Comparison of ENCODE assay signal across 10 cellular contexts in genomic region chr5:111741270-111741669, GRCh38. TPM values are rescaled to one million over a fixed set of nuclear protein-coding genes. Genes with fewer than 3 reads are reported as not detected.
DNase-seq lines count a peak whose midpoint lies in the region; ATAC-seq, FAIRE-seq and TF ChIP-seq lines count a peak whose summit lies in the region.
"Had no signal": no experiment of that assay in that cellular context is flagged by ENCODE, and none has a peak within 500 bp of the region (broad histone marks: within the 10 kb centered on the region; RNA-seq: fewer than 3 reads in every experiment).

No MANE protein-coding gene starts in this region.

- peaks cover 79% of the 10 kb centered on the region for H3K4me1 ChIP-seq in astrocyte (ENCODE audit: insufficient read depth, low read length)

- no peak for TF ChIP-seq CTCF in astrocyte (IDR thresholded peaks at IDR 0.05; ENCODE audit: insufficient read depth, low read depth, low read length)

- no peak overlapping the region for H3K4me3 ChIP-seq in astrocyte (ENCODE audit: insufficient read depth, low read depth, low read length)

- H2AFZ ChIP-seq in astrocyte (ENCODE audit: low read depth, low read length): no peak overlapping the region

- H3K27me3 Mint-ChIP-seq in activated naive CD8-positive, alpha-beta T cell treated with anti-CD3 and anti-CD28 coated beads, Interleukin-2, amount 10 ng/mL, durations not matched to agents 7 days and 5 days: no peaks in the 10 kb centered on the region
- H3K27me3 Mint-ChIP-seq in activated naive CD8-positive, alpha-beta T cell treated with anti-CD3 and anti-CD28 coated beads for 36 hours: peaks cover 7% of the 10 kb centered on the region
- H3K27me3 Mint-ChIP-seq in astrocyte (ENCODE audit: low read depth, unreplicated experiment): no peaks in the 10 kb centered on the region

- H3K79me2 ChIP-seq in astrocyte (ENCODE audit: insufficient read depth, low read length): peaks cover 99% of the 10 kb centered on the region

- peak overlapping the region; percentile 70 for H3K4me2 ChIP-seq in astrocyte (ENCODE audit: low read length)

- no peaks in the 10 kb centered on the region for H3K9me3 Mint-ChIP-seq in activated naive CD8-positive, alpha-beta T cell treated with anti-CD3 and anti-CD28 coated beads, Interleukin-2, amount 10 ng/mL, durations not matched to agents 7 days and 5 days
- H3K9me3 Mint-ChIP-seq in activated naive CD8-positive, alpha-beta T cell treated with anti-CD3 and anti-CD28 coated beads for 36 hours: no peaks in the 10 kb centered on the region
- H3K9me3 Mint-ChIP-seq in astrocyte (ENCODE audit: unreplicated experiment): no peaks in the 10 kb centered on the region

- H3K4me3 Mint-ChIP-seq in activated naive CD8-positive, alpha-beta T cell treated with anti-CD3 and anti-CD28 coated beads, Interleukin-2, amount 10 ng/mL, durations not matched to agents 7 days and 5 days: peak overlapping the region; percentile 47
- H3K4me3 Mint-ChIP-seq in activated naive CD8-positive, alpha-beta T cell treated with anti-CD3 and anti-CD28 coated beads for 36 hours: no peak overlapping the region
- no peak overlapping the region for H3K4me3 Mint-ChIP-seq in astrocyte (ENCODE audit: unreplicated experiment)

- peak; percentile 74 for FAIRE-seq in astrocyte (lab: Jason Lieb, UNC)

- peak; percentile 82 for ATAC-seq in activated naive CD8-positive, alpha-beta T cell treated with anti-CD3 and anti-CD28 coated beads, Interleukin-2, amount 10 ng/mL, durations not matched to agents 7 days and 5 days (ENCODE audit: low read depth)
- ATAC-seq in HG03469 (IDR thresholded peaks at IDR 0.05; ENCODE audit: unreplicated experiment) (peak; percentile 59), GM19351 (IDR thresholded peaks at IDR 0.05; ENCODE audit: unreplicated experiment) (no peak)

- POLR2A ChIA-PET in activated naive CD8-positive, alpha-beta T cell treated with anti-CD3 and anti-CD28 coated beads, Interleukin-2, amount 10 ng/mL, durations not matched to agents 7 days and 5 days (lab: Charles Lee): interaction anchor here (0.7 to 2.6 kb wide), 2 partner anchors 13 to 16 kb away, joined by 3 to 21 read pairs; partner anchors contain the start of gene NREP

- H4K20me1 ChIP-seq in astrocyte (ENCODE audit: insufficient read depth, low read length): no peaks in the 10 kb centered on the region

- no peaks in the 10 kb centered on the region for H3K27me3 ChIP-seq in astrocyte (ENCODE audit: insufficient read depth, low read length)

- peak overlapping the region; percentile 74 for H3K27ac ChIP-seq in astrocyte (ENCODE audit: low read depth, low read length)
- H3K27ac ChIP-seq: VCaP had no signal

- peaks cover 5% of the 10 kb centered on the region for H3K36me3 ChIP-seq in astrocyte (ENCODE audit: insufficient read depth, low read length)

- no peak for DNase-seq in activated naive CD8-positive, alpha-beta T cell treated with anti-CD3 and anti-CD28 coated beads, Interleukin-2, amount 10 ng/mL, durations not matched to agents 7 days and 5 days
- no peak for DNase-seq in activated naive CD8-positive, alpha-beta T cell treated with anti-CD3 and anti-CD28 coated beads for 36 hours
- DNase-seq in astrocyte (ENCODE audit: low read depth): no peak
- DNase-seq in activated T-cell treated with anti-CD3 and anti-CD28 coated beads, Interleukin-2, amount 50 U/mL, for 1 hour: no peak
- DNase-seq in stimulated activated CD4-positive, alpha-beta T cell treated with anti-CD3 and anti-CD28 coated beads, Interleukin-4, amount 100 ng/mL, for 24 hours: no peak
- no peak for DNase-seq in activated CD4-positive, CD25-positive, alpha-beta regulatory T cell treated with anti-CD3 and anti-CD28 coated beads, Interleukin-2, amount 50 U/mL, for 72 hours
- DNase-seq: NCI-H1694 had no signal

- H3K4me1 Mint-ChIP-seq in activated naive CD8-positive, alpha-beta T cell treated with anti-CD3 and anti-CD28 coated beads, Interleukin-2, amount 10 ng/mL, durations not matched to agents 7 days and 5 days: peaks cover 23% of the 10 kb centered on the region
- H3K4me1 Mint-ChIP-seq in activated naive CD8-positive, alpha-beta T cell treated with anti-CD3 and anti-CD28 coated beads for 36 hours: peaks cover 20% of the 10 kb centered on the region
- peaks cover 67% of the 10 kb centered on the region for H3K4me1 Mint-ChIP-seq in astrocyte (ENCODE audit: low read depth, unreplicated experiment)

- peak overlapping the region; percentile 80 for H3K27ac Mint-ChIP-seq in activated naive CD8-positive, alpha-beta T cell treated with anti-CD3 and anti-CD28 coated beads, Interleukin-2, amount 10 ng/mL, durations not matched to agents 7 days and 5 days
- no peak overlapping the region for H3K27ac Mint-ChIP-seq in activated naive CD8-positive, alpha-beta T cell treated with anti-CD3 and anti-CD28 coated beads for 36 hours
- H3K27ac Mint-ChIP-seq in astrocyte (ENCODE audit: unreplicated experiment): no peak overlapping the region

- H3K9me3 ChIP-seq in astrocyte (ENCODE audit: insufficient read depth, low read depth, low read length): no peaks in the 10 kb centered on the region

- peaks cover 13% of the 10 kb centered on the region for H3K36me3 Mint-ChIP-seq in activated naive CD8-positive, alpha-beta T cell treated with anti-CD3 and anti-CD28 coated beads, Interleukin-2, amount 10 ng/mL, durations not matched to agents 7 days and 5 days
- H3K36me3 Mint-ChIP-seq in activated naive CD8-positive, alpha-beta T cell treated with anti-CD3 and anti-CD28 coated beads for 36 hours: no peaks in the 10 kb centered on the region
- H3K36me3 Mint-ChIP-seq in astrocyte (ENCODE audit: low read depth, unreplicated experiment): no peaks in the 10 kb centered on the region

- H3K9ac ChIP-seq in astrocyte (ENCODE audit: low read length): peak overlapping the region; percentile 66

RNA-seq across cellular contexts. Expression of gene NREP, which starts 15.7 kb away (rescaled TPM):
- total RNA-seq in activated naive CD8-positive, alpha-beta T cell treated with anti-CD3 and anti-CD28 coated beads, Interleukin-2, amount 10 ng/mL, durations not matched to agents 7 days and 5 days: 10 to 100 TPM; 19.6 to 20.2 TPM
- 10 to 100 TPM; 14.2 to 15.7 TPM for total RNA-seq in activated naive CD8-positive, alpha-beta T cell treated with anti-CD3 and anti-CD28 coated beads for 36 hours
- 185 and 188 TPM in 2 replicates for total RNA-seq in astrocyte
